In the genomic region with DNA sequence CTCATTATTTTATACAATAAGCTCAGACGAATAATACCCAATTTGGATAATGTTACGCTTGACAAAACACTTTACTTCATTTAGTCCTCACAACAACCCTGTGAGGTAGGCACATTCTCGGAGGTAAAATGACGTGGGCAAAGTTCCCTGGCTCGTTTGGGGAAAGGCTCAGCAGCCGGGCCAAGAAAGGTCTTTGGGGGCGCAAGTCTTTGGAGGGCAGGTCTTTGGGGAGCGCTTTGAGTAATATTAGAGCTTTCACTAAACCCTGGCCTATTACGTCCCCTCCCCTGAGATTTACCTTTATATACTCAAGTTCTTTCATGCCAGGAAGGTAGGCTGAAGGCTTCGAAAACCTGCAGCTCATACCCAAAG, we compare ENCODE assay signal across 8 cellular contexts. TPM values are rescaled to one million over a fixed set of nuclear protein-coding genes. Genes with fewer than 3 reads are reported as not detected.
A peak's percentile ranks its signal among the peaks of the same experiment; 100 is the strongest.
DNase-seq lines count a peak whose midpoint lies in the region; ATAC-seq and TF ChIP-seq lines count a peak whose summit lies in the region.

No MANE protein-coding gene starts in this region.

- TF ChIP-seq POLR2A in heart left ventricle (IDR thresholded peaks at IDR 0.05): no peak

- H3K4me3 ChIP-seq in heart left ventricle: peak overlapping the region; percentile 57 to 94 (median 80)

- WGBS in heart left ventricle, 4 donors: 20 to 32% (median 26%) methylated on average over 10 of the region's 10 CpGs

- H3K4me1 ChIP-seq in heart left ventricle (peaks cover 0 to 54% (median 22%) of the 10 kb centered on the region in 12 donors), foreskin keratinocyte (peaks cover 17% of the 10 kb centered on the region)

- no peak for TF ChIP-seq CTCF in heart left ventricle (IDR thresholded peaks at IDR 0.05)
- TF ChIP-seq CTCF in VCaP (conservative IDR thresholded peaks at IDR 0.05): no peak
- TF ChIP-seq CTCF in foreskin keratinocyte (conservative IDR thresholded peaks at IDR 0.05): no peak

- intact Hi-C loops in heart left ventricle (cut with DNase I) (loop anchor here in 9 of 10 donors (1.0 to 10.0 kb wide), 17 partner anchors 68 to 515 kb away; a partner anchor contains a TSS), Right ventricle myocardium inferior (cut with DNase I) (loop anchor here (1.0 to 10.0 kb wide), 4 partner anchors 63 to 504 kb away; a partner anchor contains a TSS)

- peak overlapping the region; percentile 85 to 99 (median 94) for H3K27ac ChIP-seq in heart left ventricle
- peak overlapping the region; percentile 90 for H3K27ac ChIP-seq in VCaP
- H3K27ac ChIP-seq in foreskin keratinocyte: peak overlapping the region; percentile 98

- H3K9me3 ChIP-seq in heart left ventricle: no peaks in the 10 kb centered on the region

- H3K27me3 ChIP-seq in heart left ventricle (no peaks in the 10 kb centered on the region), foreskin keratinocyte (no peaks in the 10 kb centered on the region)

- H3K36me3 ChIP-seq in heart left ventricle: peaks cover 0 to 4% (median 0%) of the 10 kb centered on the region in 9 donors

- DNase-seq in heart left ventricle: peak in 1 of 5 donors; percentile 12
- no peak for DNase-seq in Right ventricle myocardium inferior (ENCODE audit: missing footprints)
- peak in 1 of 2 donors; percentile 19 for DNase-seq in foreskin keratinocyte
- peak; percentile 79 for DNase-seq in renal cortical epithelial cell (ENCODE audit: low read depth)
- no peak for DNase-seq in NCI-H146 treated with DMSO at 0.1 percent for 48 hours (lab: John Stamatoyannopoulos, UW; ENCODE audit: unreplicated experiment)

- ATAC-seq in heart left ventricle: no peak
- no peak for ATAC-seq in Right ventricle myocardium inferior
- no peak for ATAC-seq in foreskin keratinocyte
- ATAC-seq in GM21717 (IDR thresholded peaks at IDR 0.05; ENCODE audit: unreplicated experiment): no peak
- no peak for ATAC-seq in GM21723 (IDR thresholded peaks at IDR 0.05; ENCODE audit: unreplicated experiment)

RNA-seq across cellular contexts. Expression of a gene that starts 0.4 kb away (rescaled TPM):
- total RNA-seq in heart left ventricle: 1 to 10 TPM; 2.0 to 6.0 (median 4.1) TPM
- polyA plus RNA-seq in heart left ventricle: 1 to 10 TPM; 1.3 to 4.0 TPM
- total RNA-seq in Right ventricle myocardium inferior: 4.0 TPM
- 0.99 and 1.1 TPM in 2 replicates for total RNA-seq in foreskin keratinocyte
- polyA plus RNA-seq in foreskin keratinocyte: 1.3 and 1.5 TPM in 2 replicates
- total RNA-seq in renal cortical epithelial cell: 10.0 and 12.5 TPM in 2 replicates

RNA-seq across cellular contexts. Expression of a gene that starts 0.8 kb away (rescaled TPM):
- 10 to 100 TPM; 55.1 to 75.1 (median 64.4) TPM for total RNA-seq in heart left ventricle
- polyA plus RNA-seq in heart left ventricle: 10 to 100 TPM; 22.2 to 46.2 TPM
- 53.0 TPM for total RNA-seq in Right ventricle myocardium inferior
- total RNA-seq in foreskin keratinocyte: 26.6 and 26.7 TPM in 2 replicates
- polyA plus RNA-seq in foreskin keratinocyte: 22.6 and 26.9 TPM in 2 replicates
- 27.1 and 57.3 TPM in 2 replicates for total RNA-seq in renal cortical epithelial cell
